In the genomic region with DNA sequence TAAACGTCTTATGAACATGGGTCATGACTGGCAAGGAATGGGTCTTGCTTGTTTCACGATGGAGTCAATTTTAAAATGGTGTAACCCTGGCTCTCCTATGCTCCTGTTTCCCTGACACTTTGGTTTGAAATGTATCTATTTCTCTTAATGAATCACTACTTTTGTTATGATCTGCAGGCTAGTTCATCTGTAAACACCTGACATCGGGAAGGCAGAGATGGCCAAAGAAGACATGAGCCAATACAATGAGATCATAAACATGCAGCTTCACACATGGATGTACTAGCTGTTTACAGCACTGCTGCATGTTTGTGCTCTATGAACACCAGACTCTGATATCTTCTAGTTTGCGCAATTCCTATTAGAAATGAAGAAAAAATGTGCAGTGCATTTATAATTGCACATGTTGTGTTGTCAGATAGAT, we compare ENCODE assay signal across 1 cellular context.
TF ChIP-seq lines count a peak whose summit lies in the region.

No MANE protein-coding gene starts in this region.

TF ChIP-seq in K562, 482 proteins besides CTCF, POLR2A, EP300 and RAD21 (continued from another document):
- TF ChIP-seq, protein P1, sequence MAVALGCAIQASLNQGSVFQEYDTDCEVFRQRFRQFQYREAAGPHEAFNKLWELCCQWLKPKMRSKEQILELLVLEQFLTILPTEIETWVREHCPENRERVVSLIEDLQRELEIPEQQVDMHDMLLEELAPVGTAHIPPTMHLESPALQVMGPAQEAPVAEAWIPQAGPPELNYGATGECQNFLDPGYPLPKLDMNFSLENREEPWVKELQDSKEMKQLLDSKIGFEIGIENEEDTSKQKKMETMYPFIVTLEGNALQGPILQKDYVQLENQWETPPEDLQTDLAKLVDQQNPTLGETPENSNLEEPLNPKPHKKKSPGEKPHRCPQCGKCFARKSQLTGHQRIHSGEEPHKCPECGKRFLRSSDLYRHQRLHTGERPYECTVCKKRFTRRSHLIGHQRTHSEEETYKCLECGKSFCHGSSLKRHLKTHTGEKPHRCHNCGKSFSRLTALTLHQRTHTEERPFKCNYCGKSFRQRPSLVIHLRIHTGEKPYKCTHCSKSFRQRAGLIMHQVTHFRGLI (CRISPR knock-in tag; IDR thresholded peaks at IDR 0.05): peak; percentile 59; the same call in 1 of the 2 replicates
- TF ChIP-seq HDAC1 (IDR thresholded peaks at IDR 0.05): no peak
- TF ChIP-seq, protein P2, sequence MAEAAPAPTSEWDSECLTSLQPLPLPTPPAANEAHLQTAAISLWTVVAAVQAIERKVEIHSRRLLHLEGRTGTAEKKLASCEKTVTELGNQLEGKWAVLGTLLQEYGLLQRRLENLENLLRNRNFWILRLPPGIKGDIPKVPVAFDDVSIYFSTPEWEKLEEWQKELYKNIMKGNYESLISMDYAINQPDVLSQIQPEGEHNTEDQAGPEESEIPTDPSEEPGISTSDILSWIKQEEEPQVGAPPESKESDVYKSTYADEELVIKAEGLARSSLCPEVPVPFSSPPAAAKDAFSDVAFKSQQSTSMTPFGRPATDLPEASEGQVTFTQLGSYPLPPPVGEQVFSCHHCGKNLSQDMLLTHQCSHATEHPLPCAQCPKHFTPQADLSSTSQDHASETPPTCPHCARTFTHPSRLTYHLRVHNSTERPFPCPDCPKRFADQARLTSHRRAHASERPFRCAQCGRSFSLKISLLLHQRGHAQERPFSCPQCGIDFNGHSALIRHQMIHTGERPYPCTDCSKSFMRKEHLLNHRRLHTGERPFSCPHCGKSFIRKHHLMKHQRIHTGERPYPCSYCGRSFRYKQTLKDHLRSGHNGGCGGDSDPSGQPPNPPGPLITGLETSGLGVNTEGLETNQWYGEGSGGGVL (CRISPR knock-in tag; IDR thresholded peaks at IDR 0.05): peak; percentile 57; the same call in 1 of the 2 replicates
- TF ChIP-seq ADNP (tag; IDR thresholded peaks at IDR 0.05): no peak
- no peak for TF ChIP-seq MTA3 (IDR thresholded peaks at IDR 0.05; ENCODE audit: borderline replicate concordance)
- no peak for TF ChIP-seq PHF8 (IDR thresholded peaks at IDR 0.05; ENCODE audit: borderline replicate concordance, low read length)
- TF ChIP-seq BDP1 (IDR thresholded peaks at IDR 0.05; ENCODE audit: insufficient read depth, insufficient read length): no peak
- TF ChIP-seq MEF2D (tag; conservative IDR thresholded peaks at IDR 0.05; ENCODE audit: low read depth): peak; percentile 54; the same call in 1 of the 2 replicates
- no peak for TF ChIP-seq XRCC4 (IDR thresholded peaks at IDR 0.05; ENCODE audit: extremely low read depth, insufficient read depth, insufficient read length)
- no peak for TF ChIP-seq MCM5 (IDR thresholded peaks at IDR 0.05; ENCODE audit: low read depth)
- TF ChIP-seq ZNF143 (CRISPR knock-in tag; IDR thresholded peaks at IDR 0.05): no peak
- TF ChIP-seq TAF7 (tag; IDR thresholded peaks at IDR 0.05): 0 out of 2 replicates have a peak, but pooled peaks have one; percentile 12
- TF ChIP-seq, protein P3, sequence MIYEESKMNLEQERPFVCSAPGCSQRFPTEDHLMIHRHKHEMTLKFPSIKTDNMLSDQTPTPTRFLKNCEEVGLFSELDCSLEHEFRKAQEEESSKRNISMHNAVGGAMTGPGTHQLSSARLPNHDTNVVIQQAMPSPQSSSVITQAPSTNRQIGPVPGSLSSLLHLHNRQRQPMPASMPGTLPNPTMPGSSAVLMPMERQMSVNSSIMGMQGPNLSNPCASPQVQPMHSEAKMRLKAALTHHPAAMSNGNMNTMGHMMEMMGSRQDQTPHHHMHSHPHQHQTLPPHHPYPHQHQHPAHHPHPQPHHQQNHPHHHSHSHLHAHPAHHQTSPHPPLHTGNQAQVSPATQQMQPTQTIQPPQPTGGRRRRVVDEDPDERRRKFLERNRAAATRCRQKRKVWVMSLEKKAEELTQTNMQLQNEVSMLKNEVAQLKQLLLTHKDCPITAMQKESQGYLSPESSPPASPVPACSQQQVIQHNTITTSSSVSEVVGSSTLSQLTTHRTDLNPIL (CRISPR knock-in tag; IDR thresholded peaks at IDR 0.05): peak; percentile 35; the same call in 1 of the 2 replicates
- no peak for TF ChIP-seq ZNF175 (CRISPR knock-in tag; IDR thresholded peaks at IDR 0.05; ENCODE audit: low read depth)
- TF ChIP-seq, protein P4, sequence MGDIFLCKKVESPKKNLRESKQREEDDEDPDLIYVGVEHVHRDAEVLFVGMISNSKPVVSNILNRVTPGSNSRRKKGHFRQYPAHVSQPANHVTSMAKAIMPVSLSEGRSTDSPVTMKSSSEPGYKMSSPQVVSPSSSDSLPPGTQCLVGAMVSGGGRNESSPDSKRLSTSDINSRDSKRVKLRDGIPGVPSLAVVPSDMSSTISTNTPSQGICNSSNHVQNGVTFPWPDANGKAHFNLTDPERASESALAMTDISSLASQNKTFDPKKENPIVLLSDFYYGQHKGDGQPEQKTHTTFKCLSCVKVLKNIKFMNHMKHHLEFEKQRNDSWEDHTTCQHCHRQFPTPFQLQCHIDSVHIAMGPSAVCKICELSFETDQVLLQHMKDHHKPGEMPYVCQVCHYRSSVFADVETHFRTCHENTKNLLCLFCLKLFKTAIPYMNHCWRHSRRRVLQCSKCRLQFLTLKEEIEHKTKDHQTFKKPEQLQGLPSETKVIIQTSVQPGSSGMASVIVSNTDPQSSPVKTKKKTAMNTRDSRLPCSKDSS (IDR thresholded peaks at IDR 0.05; ENCODE audit: low read depth, partially characterized antibody): no peak
- no peak for TF ChIP-seq HNRNPH1 (optimal IDR thresholded peaks at IDR 0.05; ENCODE audit: low read depth, low read length)
- TF ChIP-seq NFYB (IDR thresholded peaks at IDR 0.05; ENCODE audit: extremely low read depth, insufficient read length): no peak
- TF ChIP-seq ZNF589 (CRISPR knock-in tag; IDR thresholded peaks at IDR 0.05; ENCODE audit: low read depth): peak; percentile 40; the same call in 1 of the 2 replicates
- peak; percentile 60 for TF ChIP-seq CEBPB (tag; IDR thresholded peaks at IDR 0.05)
- no peak for TF ChIP-seq ZFP30 (CRISPR knock-in tag; IDR thresholded peaks at IDR 0.05; ENCODE audit: borderline replicate concordance)
- TF ChIP-seq, protein P5, sequence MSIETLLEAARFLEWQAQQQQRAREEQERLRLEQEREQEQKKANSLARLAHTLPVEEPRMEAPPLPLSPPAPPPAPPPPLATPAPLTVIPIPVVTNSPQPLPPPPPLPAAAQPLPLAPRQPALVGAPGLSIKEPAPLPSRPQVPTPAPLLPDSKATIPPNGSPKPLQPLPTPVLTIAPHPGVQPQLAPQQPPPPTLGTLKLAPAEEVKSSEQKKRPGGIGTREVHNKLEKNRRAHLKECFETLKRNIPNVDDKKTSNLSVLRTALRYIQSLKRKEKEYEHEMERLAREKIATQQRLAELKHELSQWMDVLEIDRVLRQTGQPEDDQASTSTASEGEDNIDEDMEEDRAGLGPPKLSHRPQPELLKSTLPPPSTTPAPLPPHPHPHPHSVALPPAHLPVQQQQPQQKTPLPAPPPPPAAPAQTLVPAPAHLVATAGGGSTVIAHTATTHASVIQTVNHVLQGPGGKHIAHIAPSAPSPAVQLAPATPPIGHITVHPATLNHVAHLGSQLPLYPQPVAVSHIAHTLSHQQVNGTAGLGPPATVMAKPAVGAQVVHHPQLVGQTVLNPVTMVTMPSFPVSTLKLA (conservative IDR thresholded peaks at IDR 0.05): no peak; a peak in 1 of 4 replicates
- TF ChIP-seq, protein P6, sequence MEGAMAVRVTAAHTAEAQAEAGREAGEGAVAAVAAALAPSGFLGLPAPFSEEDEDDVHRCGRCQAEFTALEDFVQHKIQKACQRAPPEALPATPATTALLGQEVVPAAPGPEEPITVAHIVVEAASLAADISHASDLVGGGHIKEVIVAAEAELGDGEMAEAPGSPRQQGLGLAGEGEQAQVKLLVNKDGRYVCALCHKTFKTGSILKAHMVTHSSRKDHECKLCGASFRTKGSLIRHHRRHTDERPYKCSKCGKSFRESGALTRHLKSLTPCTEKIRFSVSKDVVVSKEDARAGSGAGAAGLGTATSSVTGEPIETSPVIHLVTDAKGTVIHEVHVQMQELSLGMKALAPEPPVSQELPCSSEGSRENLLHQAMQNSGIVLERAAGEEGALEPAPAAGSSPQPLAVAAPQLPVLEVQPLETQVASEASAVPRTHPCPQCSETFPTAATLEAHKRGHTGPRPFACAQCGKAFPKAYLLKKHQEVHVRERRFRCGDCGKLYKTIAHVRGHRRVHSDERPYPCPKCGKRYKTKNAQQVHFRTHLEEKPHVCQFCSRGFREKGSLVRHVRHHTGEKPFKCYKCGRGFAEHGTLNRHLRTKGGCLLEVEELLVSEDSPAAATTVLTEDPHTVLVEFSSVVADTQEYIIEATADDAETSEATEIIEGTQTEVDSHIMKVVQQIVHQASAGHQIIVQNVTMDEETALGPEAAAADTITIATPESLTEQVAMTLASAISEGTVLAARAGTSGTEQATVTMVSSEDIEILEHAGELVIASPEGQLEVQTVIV (CRISPR knock-in tag; IDR thresholded peaks at IDR 0.05; ENCODE audit: borderline replicate concordance): no peak
- TF ChIP-seq, protein P7, sequence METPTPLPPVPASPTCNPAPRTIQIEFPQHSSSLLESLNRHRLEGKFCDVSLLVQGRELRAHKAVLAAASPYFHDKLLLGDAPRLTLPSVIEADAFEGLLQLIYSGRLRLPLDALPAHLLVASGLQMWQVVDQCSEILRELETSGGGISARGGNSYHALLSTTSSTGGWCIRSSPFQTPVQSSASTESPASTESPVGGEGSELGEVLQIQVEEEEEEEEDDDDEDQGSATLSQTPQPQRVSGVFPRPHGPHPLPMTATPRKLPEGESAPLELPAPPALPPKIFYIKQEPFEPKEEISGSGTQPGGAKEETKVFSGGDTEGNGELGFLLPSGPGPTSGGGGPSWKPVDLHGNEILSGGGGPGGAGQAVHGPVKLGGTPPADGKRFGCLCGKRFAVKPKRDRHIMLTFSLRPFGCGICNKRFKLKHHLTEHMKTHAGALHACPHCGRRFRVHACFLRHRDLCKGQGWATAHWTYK (CRISPR knock-in tag; IDR thresholded peaks at IDR 0.05): 0 out of 2 replicates have a peak, but pooled peaks have one; percentile 25
- no peak for TF ChIP-seq RHOXF2B (CRISPR knock-in tag; conservative IDR thresholded peaks at IDR 0.05)
- no peak for TF ChIP-seq MTA1 (IDR thresholded peaks at IDR 0.05; ENCODE audit: borderline replicate concordance)
- no peak for TF ChIP-seq POLR3A (IDR thresholded peaks at IDR 0.05; ENCODE audit: borderline replicate concordance, extremely low read depth, insufficient read depth, insufficient read length)
- TF ChIP-seq ZNF3 (CRISPR knock-in tag; IDR thresholded peaks at IDR 0.05): no peak
- TF ChIP-seq, protein P8, sequence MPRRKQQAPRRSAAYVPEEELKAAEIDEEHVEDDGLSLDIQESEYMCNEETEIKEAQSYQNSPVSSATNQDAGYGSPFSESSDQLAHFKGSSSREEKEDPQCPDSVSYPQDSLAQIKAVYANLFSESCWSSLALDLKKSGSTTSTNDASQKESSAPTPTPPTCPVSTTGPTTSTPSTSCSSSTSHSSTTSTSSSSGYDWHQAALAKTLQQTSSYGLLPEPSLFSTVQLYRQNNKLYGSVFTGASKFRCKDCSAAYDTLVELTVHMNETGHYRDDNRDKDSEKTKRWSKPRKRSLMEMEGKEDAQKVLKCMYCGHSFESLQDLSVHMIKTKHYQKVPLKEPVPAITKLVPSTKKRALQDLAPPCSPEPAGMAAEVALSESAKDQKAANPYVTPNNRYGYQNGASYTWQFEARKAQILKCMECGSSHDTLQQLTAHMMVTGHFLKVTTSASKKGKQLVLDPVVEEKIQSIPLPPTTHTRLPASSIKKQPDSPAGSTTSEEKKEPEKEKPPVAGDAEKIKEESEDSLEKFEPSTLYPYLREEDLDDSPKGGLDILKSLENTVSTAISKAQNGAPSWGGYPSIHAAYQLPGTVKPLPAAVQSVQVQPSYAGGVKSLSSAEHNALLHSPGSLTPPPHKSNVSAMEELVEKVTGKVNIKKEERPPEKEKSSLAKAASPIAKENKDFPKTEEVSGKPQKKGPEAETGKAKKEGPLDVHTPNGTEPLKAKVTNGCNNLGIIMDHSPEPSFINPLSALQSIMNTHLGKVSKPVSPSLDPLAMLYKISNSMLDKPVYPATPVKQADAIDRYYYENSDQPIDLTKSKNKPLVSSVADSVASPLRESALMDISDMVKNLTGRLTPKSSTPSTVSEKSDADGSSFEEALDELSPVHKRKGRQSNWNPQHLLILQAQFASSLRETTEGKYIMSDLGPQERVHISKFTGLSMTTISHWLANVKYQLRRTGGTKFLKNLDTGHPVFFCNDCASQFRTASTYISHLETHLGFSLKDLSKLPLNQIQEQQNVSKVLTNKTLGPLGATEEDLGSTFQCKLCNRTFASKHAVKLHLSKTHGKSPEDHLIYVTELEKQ (CRISPR knock-in tag; IDR thresholded peaks at IDR 0.05): 0 out of 2 replicates have a peak, but pooled peaks have one; percentile 46
- TF ChIP-seq, protein P9, sequence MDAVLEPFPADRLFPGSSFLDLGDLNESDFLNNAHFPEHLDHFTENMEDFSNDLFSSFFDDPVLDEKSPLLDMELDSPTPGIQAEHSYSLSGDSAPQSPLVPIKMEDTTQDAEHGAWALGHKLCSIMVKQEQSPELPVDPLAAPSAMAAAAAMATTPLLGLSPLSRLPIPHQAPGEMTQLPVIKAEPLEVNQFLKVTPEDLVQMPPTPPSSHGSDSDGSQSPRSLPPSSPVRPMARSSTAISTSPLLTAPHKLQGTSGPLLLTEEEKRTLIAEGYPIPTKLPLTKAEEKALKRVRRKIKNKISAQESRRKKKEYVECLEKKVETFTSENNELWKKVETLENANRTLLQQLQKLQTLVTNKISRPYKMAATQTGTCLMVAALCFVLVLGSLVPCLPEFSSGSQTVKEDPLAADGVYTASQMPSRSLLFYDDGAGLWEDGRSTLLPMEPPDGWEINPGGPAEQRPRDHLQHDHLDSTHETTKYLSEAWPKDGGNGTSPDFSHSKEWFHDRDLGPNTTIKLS (IDR thresholded peaks at IDR 0.05; ENCODE audit: borderline replicate concordance, low read depth): no peak
- TF ChIP-seq FOSL1 (tag; conservative IDR thresholded peaks at IDR 0.05): no peak
- TF ChIP-seq, protein P10, sequence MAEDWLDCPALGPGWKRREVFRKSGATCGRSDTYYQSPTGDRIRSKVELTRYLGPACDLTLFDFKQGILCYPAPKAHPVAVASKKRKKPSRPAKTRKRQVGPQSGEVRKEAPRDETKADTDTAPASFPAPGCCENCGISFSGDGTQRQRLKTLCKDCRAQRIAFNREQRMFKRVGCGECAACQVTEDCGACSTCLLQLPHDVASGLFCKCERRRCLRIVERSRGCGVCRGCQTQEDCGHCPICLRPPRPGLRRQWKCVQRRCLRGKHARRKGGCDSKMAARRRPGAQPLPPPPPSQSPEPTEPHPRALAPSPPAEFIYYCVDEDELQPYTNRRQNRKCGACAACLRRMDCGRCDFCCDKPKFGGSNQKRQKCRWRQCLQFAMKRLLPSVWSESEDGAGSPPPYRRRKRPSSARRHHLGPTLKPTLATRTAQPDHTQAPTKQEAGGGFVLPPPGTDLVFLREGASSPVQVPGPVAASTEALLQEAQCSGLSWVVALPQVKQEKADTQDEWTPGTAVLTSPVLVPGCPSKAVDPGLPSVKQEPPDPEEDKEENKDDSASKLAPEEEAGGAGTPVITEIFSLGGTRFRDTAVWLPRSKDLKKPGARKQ (CRISPR knock-in tag; IDR thresholded peaks at IDR 0.05): no peak
- TF ChIP-seq KLF13 (tag; IDR thresholded peaks at IDR 0.05; ENCODE audit: borderline replicate concordance, low read depth): no peak
